ENCODE assay signal across 19 cellular contexts in genomic region chr1:47763456-47764171, GRCh38.
DNase-seq lines count a peak whose midpoint lies in the region; ATAC-seq, FAIRE-seq and TF ChIP-seq lines count a peak whose summit lies in the region.
"Had no signal": no experiment of that assay in that cellular context is flagged by ENCODE, and none has a peak within 500 bp of the region (broad histone marks: within the 10 kb centered on the region; RNA-seq: fewer than 3 reads in every experiment).

No MANE protein-coding gene starts in this region.

- no peak for TF ChIP-seq CTCF in sigmoid colon (IDR thresholded peaks at IDR 0.05)
- no peak for TF ChIP-seq CTCF in GM10266 (IDR thresholded peaks at IDR 0.05; ENCODE audit: control insufficient read depth, insufficient read depth, low read depth, missing control alignments)

- H3K27ac ChIP-seq in sigmoid colon = peak overlapping the region in 3 of 4 donors; percentile 25 to 43 (median 35)
- H3K27ac ChIP-seq: adrenal gland, ovary, upper lobe of left lung, WERI-Rb-1 had no signal

- peak; percentile 52 for ATAC-seq in left ventricle myocardium superior

- 79 to 81% methylated on average over 11 of the region's 11 CpGs for WGBS in sigmoid colon, 2 donors

- H3K27me3 ChIP-seq in sigmoid colon = no peaks in the 10 kb centered on the region
- H3K27me3 ChIP-seq: adrenal gland, esophagus squamous epithelium, ovary, upper lobe of left lung had no signal

- H3K9me3 ChIP-seq in sigmoid colon = no peaks in the 10 kb centered on the region
- H3K9me3 ChIP-seq: adrenal gland, esophagus squamous epithelium, ovary, upper lobe of left lung had no signal

- TF ChIP-seq EP300 in sigmoid colon (IDR thresholded peaks at IDR 0.05) = no peak

- DNase-seq in NCI-H69 (lab: John Stamatoyannopoulos, UW) (peak; percentile 64), cerebellar nuclear complex (lab: John Stamatoyannopoulos, UW) (peak; percentile 82 to 97), left ventricle myocardium superior (no peak), sigmoid colon (peak; percentile 58), NOMO-1 treated with DMSO at 0.1 percent for 48 hours (lab: John Stamatoyannopoulos, UW; ENCODE audit: unreplicated experiment) (no peak), KG1 (lab: John Stamatoyannopoulos, UW) (no peak), RCC 7860 (ENCODE audit: low spot score) (no peak), GM10266 (ENCODE audit: extremely low spot score) (no peak)
- DNase-seq: adrenal gland; dermis blood vessel endothelial cell; esophagus squamous epithelium; hippocampal formation; MM.1S; NCI-H2081 treated with DMSO at 0.1 percent for 48 hours; stimulated activated naive CD4-positive, alpha-beta T cell treated with Interleukin-2 at 50 U/mL for 16 hours; upper lobe of left lung; WERI-Rb-1 had no signal

- TF ChIP-seq POLR2A in sigmoid colon (IDR thresholded peaks at IDR 0.05) = no peak

- no peaks in the 10 kb centered on the region for H3K36me3 ChIP-seq in sigmoid colon
- H3K36me3 ChIP-seq: adrenal gland, esophagus squamous epithelium, ovary, upper lobe of left lung, WERI-Rb-1 had no signal

- FAIRE-seq in RCC 7860 (lab: Jason Lieb, UNC) = no peak
- FAIRE-seq: D721Med had no signal

- peaks cover 0 to 16% (median 13%) of the 10 kb centered on the region in 4 donors for H3K4me1 ChIP-seq in sigmoid colon
- H3K4me1 ChIP-seq: adrenal gland had no signal

- no peak overlapping the region for H3K4me3 ChIP-seq in sigmoid colon
- H3K4me3 ChIP-seq: adrenal gland, esophagus squamous epithelium, ovary, upper lobe of left lung had no signal

- intact Hi-C loops in left ventricle myocardium superior (cut with micrococcal nuclease) (no loop called here), sigmoid colon (cut with DNase I) (no loop called here)

Comparison
In these comparisons a context has a peak if more than half of its experiments do, and no peak if none do; other contexts are left out.
1. DNase-seq: peak in NCI-H69 (single experiment), cerebellar nuclear complex (2 of 2) and sigmoid colon (single experiment); none in left ventricle myocardium superior (single experiment), NOMO-1 treated with DMSO at 0.1 percent for 48 hours (single experiment), KG1 (single experiment), RCC 7860 (single experiment) and GM10266 (single experiment).